1 cellular context compared by ENCODE assay signal in genomic region chr3:29283739-29284138, GRCh38.
TF ChIP-seq lines count a peak whose summit lies in the region.

No MANE protein-coding gene starts in this region.

TF ChIP-seq in GM23338, 12 proteins besides CTCF, POLR2A, EP300 and RAD21 (continued from another document):
- TF ChIP-seq ZNF462 (CRISPR knock-in tag; IDR thresholded peaks at IDR 0.05) = no peak
- TF ChIP-seq JUNB (IDR thresholded peaks at IDR 0.05; ENCODE audit: unreplicated experiment) = no peak
